Comparison of ENCODE assay signal across 8 cellular contexts in genomic region chr7:12524794-12525386, GRCh38. TPM values are rescaled to one million over a fixed set of nuclear protein-coding genes. Genes with fewer than 3 reads are reported as not detected.
DNase-seq lines count a peak whose midpoint lies in the region; ATAC-seq lines count a peak whose summit lies in the region.

No MANE protein-coding gene starts in this region.

- POLR2A ChIA-PET in CD4-positive, alpha-beta memory T cell (lab: Charles Lee; ENCODE audit: partially characterized antibody): interaction anchor here (0.9 kb wide), 1 partner anchor 162 kb away, joined by 3 read pairs; the partner anchor contains the start of gene ARL4A

- H3K9me3 Mint-ChIP-seq in CD4-positive, alpha-beta memory T cell: no peaks in the 10 kb centered on the region

- no peaks in the 10 kb centered on the region for H3K36me3 Mint-ChIP-seq in CD4-positive, alpha-beta memory T cell

- H3K27ac ChIP-seq in CD4-positive, alpha-beta memory T cell (ENCODE audit: low read depth, low read length): no peak overlapping the region

- peaks cover 13 to 20% of the 10 kb centered on the region in 2 donors for H3K27me3 Mint-ChIP-seq in CD4-positive, alpha-beta memory T cell

- H3K9me3 ChIP-seq in CD4-positive, alpha-beta memory T cell (ENCODE audit: control insufficient read depth in 1 of 2, low read length in 2 of 2): no peaks in the 10 kb centered on the region

- CTCF ChIA-PET in CD4-positive, alpha-beta memory T cell (lab: Charles Lee; ENCODE audit: partially characterized antibody): interaction anchor here (0.7 to 2.9 kb wide), 19 partner anchors 11 to 1934 kb away, joined by 3 to 11 read pairs (median 3); no protein-coding TSS in a partner anchor

- H3K4me1 Mint-ChIP-seq in CD4-positive, alpha-beta memory T cell: peaks cover 0 to 1% (median 0%) of the 10 kb centered on the region in 4 donors

- no peaks in the 10 kb centered on the region for H3K36me3 ChIP-seq in CD4-positive, alpha-beta memory T cell (ENCODE audit: insufficient read depth, low read length)

- ATAC-seq in GM19452 (IDR thresholded peaks at IDR 0.05; ENCODE audit: unreplicated experiment): peak; percentile 71

- peaks cover 5% of the 10 kb centered on the region for H3K27me3 ChIP-seq in CD4-positive, alpha-beta memory T cell (ENCODE audit: insufficient read depth, low read length)

- intact Hi-C loops in CD4-positive, alpha-beta memory T cell (cut with micrococcal nuclease): loop anchor here (1.0 to 5.0 kb wide), 3 partner anchors 112 to 738 kb away; partner anchors contain the start of gene ARL4A

- no peak overlapping the region for H3K27ac Mint-ChIP-seq in CD4-positive, alpha-beta memory T cell

- DNase-seq in CD4-positive, alpha-beta memory T cell: peak in 4 of 5 donors; percentile 27 to 41 (median 33)
- DNase-seq in NAMALWA (ENCODE audit: low spot score): peak; percentile 82
- peak; percentile 79 for DNase-seq in SK-MEL-5 (ENCODE audit: low read depth, low spot score)
- peak; percentile 54 for DNase-seq in fibroblast of gingiva (ENCODE audit: low read depth)
- DNase-seq in putamen (ENCODE audit: low spot score): peak; percentile 18
- DNase-seq in GOT3 (lab: John Stamatoyannopoulos, UW): no peak
- no peak for DNase-seq in germinal center (ENCODE audit: low spot score)

- no peak overlapping the region for H3K4me3 Mint-ChIP-seq in CD4-positive, alpha-beta memory T cell

- no peak overlapping the region for H3K4me3 ChIP-seq in CD4-positive, alpha-beta memory T cell (ENCODE audit: low read length in 2 of 2)

- no peaks in the 10 kb centered on the region for H3K4me1 ChIP-seq in CD4-positive, alpha-beta memory T cell (ENCODE audit: insufficient read depth, low read length)

- in situ Hi-C loops in SK-MEL-5 (cut with HindIII; ENCODE audit: low pct_unique_long_range_greater_than_20kb, low sequenced_read_pairs): no loop called here

RNA-seq across cellular contexts. Expression of gene SCIN, which starts 45.6 kb away (rescaled TPM):
- total RNA-seq in CD4-positive, alpha-beta memory T cell: under 1 TPM; 0.20 to 0.25 TPM
- polyA plus RNA-seq in CD4-positive, alpha-beta memory T cell: under 1 TPM in 1 of 2 donors, not detected in 1; 0.07 TPM
- total RNA-seq in SK-MEL-5 (2014; rRNA removed; shearing (Covaris generic)): 0.34 and 0.59 TPM in 2 replicates
- 0.32 TPM in 1 of 2 replicates, not detected in the other for polyA plus RNA-seq in SK-MEL-5 (2015; cell fraction: cytosol; rRNA removed)
- 0.04 and 0.28 TPM in 2 replicates for polyA plus RNA-seq in SK-MEL-5 (2015; cell fraction: nucleus; rRNA removed)

Comparison
In these comparisons a context has a peak if more than half of its experiments do, and no peak if none do; other contexts are left out.
1. DNase-seq: peak in CD4-positive, alpha-beta memory T cell (4 of 5), NAMALWA (single experiment), SK-MEL-5 (single experiment), fibroblast of gingiva (single experiment) and putamen (single experiment); none in GOT3 (single experiment) and germinal center (single experiment).